Comparison of ENCODE assay signal across 8 cellular contexts in genomic region chr7:39741942-39742623, GRCh38.
DNase-seq lines count a peak whose midpoint lies in the region; ATAC-seq and TF ChIP-seq lines count a peak whose summit lies in the region.

No MANE protein-coding gene starts in this region.

- no peaks in the 10 kb centered on the region for H3K4me1 ChIP-seq in suprapubic skin

- H3K27ac Mint-ChIP-seq in natural killer cell, result no peak overlapping the region

- 91% methylated on average over 12 of the region's 13 CpGs for WGBS in suprapubic skin

- H3K36me3 Mint-ChIP-seq in natural killer cell, result no peaks in the 10 kb centered on the region

- ATAC-seq in HG03066 (IDR thresholded peaks at IDR 0.05; ENCODE audit: low read depth, unreplicated experiment) (peak; percentile 67), natural killer cell (peak; percentile 52 to 72 (median 67)), GM19328 (IDR thresholded peaks at IDR 0.05; ENCODE audit: unreplicated experiment) (no peak)

- intact Hi-C loops in natural killer cell (cut with micrococcal nuclease), result no loop called here

- H3K27me3 ChIP-seq in suprapubic skin, result no peaks in the 10 kb centered on the region

- H3K9me3 Mint-ChIP-seq in natural killer cell, result no peaks in the 10 kb centered on the region

- no peaks in the 10 kb centered on the region for H3K36me3 ChIP-seq in suprapubic skin

- peaks cover 11 to 18% of the 10 kb centered on the region in 2 donors for H3K4me1 Mint-ChIP-seq in natural killer cell

- H3K4me3 ChIP-seq in suprapubic skin, result no peak overlapping the region

- H3K27me3 Mint-ChIP-seq in natural killer cell (ENCODE audit: low read depth in 2 of 2), result no peaks in the 10 kb centered on the region

- TF ChIP-seq POLR2A in suprapubic skin (IDR thresholded peaks at IDR 0.05), result no peak

- DNase-seq in DMS53 (lab: John Stamatoyannopoulos, UW), result peak; percentile 63
- peak; percentile 16 for DNase-seq in T follicular helper cell (ENCODE audit: low read depth)
- peak; percentile 14 for DNase-seq in central memory CD4-positive, alpha-beta T cell
- DNase-seq in natural killer cell, result peak; percentile 19
- no peak for DNase-seq in suprapubic skin (ENCODE audit: low spot score in 2 of 2)
- no peak for DNase-seq in dedifferentiated amniotic fluid mesenchymal stem cell (ENCODE audit: extremely low spot score)

- no peak overlapping the region for H3K4me3 Mint-ChIP-seq in natural killer cell

- H3K9me3 ChIP-seq in suprapubic skin, result no peaks in the 10 kb centered on the region

- TF ChIP-seq CTCF in natural killer cell (IDR thresholded peaks at IDR 0.05) (peak; percentile 49), suprapubic skin (IDR thresholded peaks at IDR 0.05) (no peak)

- TF ChIP-seq EP300 in suprapubic skin (IDR thresholded peaks at IDR 0.05), result no peak

- no peak overlapping the region for H3K27ac ChIP-seq in suprapubic skin

Comparison
In these comparisons a context has a peak if more than half of its experiments do, and no peak if none do; other contexts are left out.
1. DNase-seq: peak in DMS53 (single experiment), T follicular helper cell (single experiment), central memory CD4-positive, alpha-beta T cell (single experiment) and natural killer cell (single experiment); none in suprapubic skin (0 of 2) and dedifferentiated amniotic fluid mesenchymal stem cell (single experiment).